ENCODE assay signal across 1 cellular context in genomic region chr7:151172273-151173141, GRCh38.
TF ChIP-seq lines count a peak whose summit lies in the region.

No MANE protein-coding gene starts in this region.

TF ChIP-seq in HEK293, 187 proteins besides CTCF, POLR2A, EP300 and RAD21 (continued from another document and continues in another):
- TF ChIP-seq ZNF670 (tag by site-specific recombination; IDR thresholded peaks at IDR 0.05; ENCODE audit: low read depth), result no peak
- no peak for TF ChIP-seq ZBTB11 (tag by site-specific recombination; conservative IDR thresholded peaks at IDR 0.05; ENCODE audit: low read depth)
- peak; percentile 62 for TF ChIP-seq PRDM1 (tag by site-specific recombination; IDR thresholded peaks at IDR 0.05)
- TF ChIP-seq KLF9 (tag by site-specific recombination; IDR thresholded peaks at IDR 0.05; ENCODE audit: low read depth), result peak; percentile 38; the same call in 1 of the 2 replicates
- 0 out of 2 replicates have a peak, but pooled peaks have one; percentile 29 for TF ChIP-seq WT1 (tag by site-specific recombination; IDR thresholded peaks at IDR 0.05)
- no peak for TF ChIP-seq ZFP3 (tag by site-specific recombination; IDR thresholded peaks at IDR 0.05; ENCODE audit: low read depth)
- no peak for TF ChIP-seq ZBTB49 (tag by site-specific recombination; IDR thresholded peaks at IDR 0.05; ENCODE audit: low read depth)
- TF ChIP-seq TSHZ1 (tag by site-specific recombination; IDR thresholded peaks at IDR 0.05; ENCODE audit: borderline replicate concordance), result no peak
- no peak for TF ChIP-seq ZNF335 (tag by site-specific recombination; conservative IDR thresholded peaks at IDR 0.05)
- no peak for TF ChIP-seq ZNF302 (tag by site-specific recombination; IDR thresholded peaks at IDR 0.05; ENCODE audit: low read depth)
- no peak for TF ChIP-seq ZNF521 (tag by site-specific recombination; IDR thresholded peaks at IDR 0.05)
- TF ChIP-seq GLI2 (tag by site-specific recombination; IDR thresholded peaks at IDR 0.05; ENCODE audit: borderline replicate concordance, low read depth), result no peak
- no peak for TF ChIP-seq ZNF350 (tag by site-specific recombination; IDR thresholded peaks at IDR 0.05)
- TF ChIP-seq YY1 (tag by site-specific recombination; IDR thresholded peaks at IDR 0.05), result 0 out of 2 replicates have a peak, but pooled peaks have one; percentile 20
- no peak for TF ChIP-seq ZNF555 (tag by site-specific recombination; conservative IDR thresholded peaks at IDR 0.05)
- 0 out of 2 replicates have a peak, but pooled peaks have one; percentile 63 for TF ChIP-seq ZNF777 (tag by site-specific recombination; IDR thresholded peaks at IDR 0.05; ENCODE audit: borderline replicate concordance)
- TF ChIP-seq ZNF16 (tag by site-specific recombination; IDR thresholded peaks at IDR 0.05; ENCODE audit: low read depth), result no peak
- TF ChIP-seq BCL11B (tag by site-specific recombination; IDR thresholded peaks at IDR 0.05; ENCODE audit: low read depth), result no peak
- peak; percentile 46; the same call in 1 of the 2 replicates for TF ChIP-seq SP3 (tag by site-specific recombination; IDR thresholded peaks at IDR 0.05)
- TF ChIP-seq ZNF266 (tag by site-specific recombination; IDR thresholded peaks at IDR 0.05; ENCODE audit: low read depth), result no peak
- no peak for TF ChIP-seq ZNF157 (tag by site-specific recombination; IDR thresholded peaks at IDR 0.05)
- 0 out of 2 replicates have a peak, but pooled peaks have one; percentile 30 for TF ChIP-seq KLF10 (tag by site-specific recombination; IDR thresholded peaks at IDR 0.05)
- TF ChIP-seq ZNF354C (tag by site-specific recombination; IDR thresholded peaks at IDR 0.05; ENCODE audit: borderline replicate concordance, low read depth), result no peak
- no peak for TF ChIP-seq AEBP2 (tag by site-specific recombination; IDR thresholded peaks at IDR 0.05; ENCODE audit: borderline replicate concordance)
- no peak for TF ChIP-seq PRDM2 (tag by site-specific recombination; IDR thresholded peaks at IDR 0.05; ENCODE audit: borderline replicate concordance)
- peak; percentile 70 for TF ChIP-seq ZEB2 (tag by site-specific recombination; IDR thresholded peaks at IDR 0.05)
- no peak for TF ChIP-seq SETDB1 (IDR thresholded peaks at IDR 0.05; ENCODE audit: insufficient read length, low read length)
- TF ChIP-seq ZNF701 (tag by site-specific recombination; IDR thresholded peaks at IDR 0.05), result 0 out of 2 replicates have a peak, but pooled peaks have one; percentile 10
- TF ChIP-seq ZNF488 (tag by site-specific recombination; IDR thresholded peaks at IDR 0.05), result no peak
- peak; percentile 97 for TF ChIP-seq ZNF2 (tag by site-specific recombination; IDR thresholded peaks at IDR 0.05)
- TF ChIP-seq PATZ1 (tag by site-specific recombination; IDR thresholded peaks at IDR 0.05), result 0 out of 2 replicates have a peak, but pooled peaks have one; percentile 24
- no peak for TF ChIP-seq MZF1 (tag by site-specific recombination; IDR thresholded peaks at IDR 0.05; ENCODE audit: borderline replicate concordance)
- TF ChIP-seq KLF17 (tag by site-specific recombination; IDR thresholded peaks at IDR 0.05), result peak; percentile 85; the same call in 1 of the 2 replicates
- no peak for TF ChIP-seq FEZF1 (tag by site-specific recombination; IDR thresholded peaks at IDR 0.05)
- no peak for TF ChIP-seq ZNF211 (tag by site-specific recombination; IDR thresholded peaks at IDR 0.05; ENCODE audit: low read depth)
- TF ChIP-seq ZNF610 (tag by site-specific recombination; IDR thresholded peaks at IDR 0.05; ENCODE audit: borderline replicate concordance), result peak; percentile 45; the same call in 1 of the 2 replicates
- no peak for TF ChIP-seq YY2 (tag by site-specific recombination; IDR thresholded peaks at IDR 0.05)
- TF ChIP-seq GLI4 (tag by site-specific recombination; IDR thresholded peaks at IDR 0.05), result peak; percentile 80; the same call in 1 of the 2 replicates
- no peak for TF ChIP-seq ZNF529 (tag by site-specific recombination; IDR thresholded peaks at IDR 0.05; ENCODE audit: insufficient replicate concordance)
